Comparison of ENCODE assay signal across 9 cellular contexts in the genomic region with DNA sequence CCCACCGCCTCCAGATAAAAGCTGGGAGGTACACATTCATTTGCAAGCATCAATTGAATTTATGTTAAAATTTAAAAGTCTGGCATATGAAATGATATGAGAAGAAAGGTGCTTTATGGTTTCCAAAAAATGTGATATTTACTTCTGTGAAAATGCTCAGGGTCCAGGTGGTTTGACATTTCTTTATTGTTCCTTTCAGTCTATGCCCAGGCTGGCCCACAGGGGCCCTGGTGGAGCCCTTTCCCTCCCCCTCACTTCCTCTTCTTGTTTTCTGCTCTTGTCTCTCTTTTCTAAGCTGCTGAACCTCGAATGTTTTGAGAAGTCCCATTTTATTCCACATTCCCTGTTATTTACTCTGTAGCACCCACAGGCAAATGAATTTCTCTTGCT.
DNase-seq lines count a peak whose midpoint lies in the region; ATAC-seq and TF ChIP-seq lines count a peak whose summit lies in the region.
"Had no signal": no experiment of that assay in that cellular context is flagged by ENCODE, and none has a peak within 500 bp of the region (broad histone marks: within the 10 kb centered on the region; RNA-seq: fewer than 3 reads in every experiment).

No MANE protein-coding gene starts in this region.

- peak overlapping the region; percentile 73 for H3K4me3 Mint-ChIP-seq in activated T-helper 17 cell treated with anti-CD3 and anti-CD28 coated beads, Interleukin-2, amount 50 U/mL, for 72 hours
- peak overlapping the region; percentile 51 for H3K4me3 Mint-ChIP-seq in stimulated activated memory B cell treated with anti-CD40 and anti-IgM and Interleukin-4, amounts not matched to agents 10 μg/mL and 1 μg/mL and 100 μg/mL, for 72 hours

- no peak for TF ChIP-seq EP300 in gastroesophageal sphincter (IDR thresholded peaks at IDR 0.05)

- no peaks in the 10 kb centered on the region for H3K9me3 ChIP-seq in gastroesophageal sphincter

- H3K27me3 ChIP-seq in HL-60 (ENCODE audit: insufficient read depth, poor library complexity, severe bottlenecking) (no peaks in the 10 kb centered on the region), gastroesophageal sphincter (no peaks in the 10 kb centered on the region)
- H3K27me3 ChIP-seq: brain microvascular endothelial cell had no signal

- ATAC-seq in activated T-helper 17 cell treated with anti-CD3 and anti-CD28 coated beads, Interleukin-2, amount 50 U/mL, for 72 hours (replicated peaks), result peak; percentile 61
- peak; percentile 92 for ATAC-seq in stimulated activated memory B cell treated with anti-CD40 and anti-IgM and Interleukin-4, amounts not matched to agents 10 μg/mL and 1 μg/mL and 100 μg/mL, for 72 hours
- ATAC-seq in gastroesophageal sphincter (no peak), GM19035 (IDR thresholded peaks at IDR 0.05; ENCODE audit: unreplicated experiment) (no peak)

- no peaks in the 10 kb centered on the region for H3K36me3 ChIP-seq in gastroesophageal sphincter
- H3K36me3 ChIP-seq: brain microvascular endothelial cell had no signal

- peak; percentile 20 for DNase-seq in activated CD8-positive, alpha-beta memory T cell treated with anti-CD3 and anti-CD28 coated beads, Interleukin-2, amount 50 U/mL, for 4 hours
- DNase-seq in activated CD8-positive, alpha-beta memory T cell treated with anti-CD3 and anti-CD28 coated beads, Interleukin-2, amount 50 U/mL, for 48 hours, result no peak
- DNase-seq in HL-60 (ENCODE audit: low read depth in 1 of 2, low spot score in 1 of 2) (peak in 1 of 2 experiments; percentile 25), GOT3 (lab: John Stamatoyannopoulos, UW) (no peak)
- DNase-seq: brain microvascular endothelial cell had no signal

- H3K4me1 ChIP-seq in gastroesophageal sphincter, result no peaks in the 10 kb centered on the region

- H3K9me3 Mint-ChIP-seq in activated T-helper 17 cell treated with anti-CD3 and anti-CD28 coated beads, Interleukin-2, amount 50 U/mL, for 72 hours, result peaks cover 3% of the 10 kb centered on the region
- no peaks in the 10 kb centered on the region for H3K9me3 Mint-ChIP-seq in stimulated activated memory B cell treated with anti-CD40 and anti-IgM and Interleukin-4, amounts not matched to agents 10 μg/mL and 1 μg/mL and 100 μg/mL, for 72 hours

- TF ChIP-seq POLR2A in gastroesophageal sphincter (IDR thresholded peaks at IDR 0.05), result no peak

- no peaks in the 10 kb centered on the region for H3K27me3 Mint-ChIP-seq in activated T-helper 17 cell treated with anti-CD3 and anti-CD28 coated beads, Interleukin-2, amount 50 U/mL, for 72 hours
- no peaks in the 10 kb centered on the region for H3K27me3 Mint-ChIP-seq in stimulated activated memory B cell treated with anti-CD40 and anti-IgM and Interleukin-4, amounts not matched to agents 10 μg/mL and 1 μg/mL and 100 μg/mL, for 72 hours

- H3K27ac ChIP-seq in HL-60 (replicated peaks), result peak overlapping the region; percentile 30
- no peak overlapping the region for H3K27ac ChIP-seq in gastroesophageal sphincter
- H3K27ac ChIP-seq: brain microvascular endothelial cell had no signal

- peaks cover 35% of the 10 kb centered on the region for H3K4me1 Mint-ChIP-seq in activated T-helper 17 cell treated with anti-CD3 and anti-CD28 coated beads, Interleukin-2, amount 50 U/mL, for 72 hours
- peaks cover 43% of the 10 kb centered on the region for H3K4me1 Mint-ChIP-seq in stimulated activated memory B cell treated with anti-CD40 and anti-IgM and Interleukin-4, amounts not matched to agents 10 μg/mL and 1 μg/mL and 100 μg/mL, for 72 hours

- 17 to 56% methylated on average over 2 of the region's 2 CpGs for WGBS in gastroesophageal sphincter (ENCODE audit: low coverage in 1 of 2), 2 donors

- no peak overlapping the region for H3K4me3 ChIP-seq in HL-60 (replicated peaks; ENCODE audit: insufficient read depth, low read length)
- no peak overlapping the region for H3K4me3 ChIP-seq in gastroesophageal sphincter

- peak overlapping the region; percentile 88 for H3K27ac Mint-ChIP-seq in activated T-helper 17 cell treated with anti-CD3 and anti-CD28 coated beads, Interleukin-2, amount 50 U/mL, for 72 hours
- H3K27ac Mint-ChIP-seq in stimulated activated memory B cell treated with anti-CD40 and anti-IgM and Interleukin-4, amounts not matched to agents 10 μg/mL and 1 μg/mL and 100 μg/mL, for 72 hours, result peak overlapping the region; percentile 75

- no peaks in the 10 kb centered on the region for H3K36me3 Mint-ChIP-seq in activated T-helper 17 cell treated with anti-CD3 and anti-CD28 coated beads, Interleukin-2, amount 50 U/mL, for 72 hours (ENCODE audit: low read depth)
- H3K36me3 Mint-ChIP-seq in stimulated activated memory B cell treated with anti-CD40 and anti-IgM and Interleukin-4, amounts not matched to agents 10 μg/mL and 1 μg/mL and 100 μg/mL, for 72 hours, result no peaks in the 10 kb centered on the region

- TF ChIP-seq CTCF in HL-60 (IDR thresholded peaks at IDR 0.05; ENCODE audit: insufficient read depth, low read length), result no peak
- TF ChIP-seq CTCF in gastroesophageal sphincter (IDR thresholded peaks at IDR 0.05), result no peak

Comparison
In these comparisons a context has a peak if more than half of its experiments do, and no peak if none do; other contexts are left out.
1. ATAC-seq: peak in activated T-helper 17 cell treated with anti-CD3 and anti-CD28 coated beads, Interleukin-2, amount 50 U/mL, for 72 hours (single experiment) and stimulated activated memory B cell treated with anti-CD40 and anti-IgM and Interleukin-4, amounts not matched to agents 10 μg/mL and 1 μg/mL and 100 μg/mL, for 72 hours (single experiment); none in gastroesophageal sphincter (single experiment) and GM19035 (single experiment).